Comparison of ENCODE assay signal across 28 cellular contexts in genomic region chr6:150451767-150452641, GRCh38.
A peak's percentile ranks its signal among the peaks of the same experiment; 100 is the strongest.
DNase-seq lines count a peak whose midpoint lies in the region; ATAC-seq, FAIRE-seq and TF ChIP-seq lines count a peak whose summit lies in the region.
"Had no signal": no experiment of that assay in that cellular context is flagged by ENCODE, and none has a peak within 500 bp of the region (broad histone marks: within the 10 kb centered on the region; RNA-seq: fewer than 3 reads in every experiment).

No MANE protein-coding gene starts in this region.

- H3K4me1 ChIP-seq in lower lobe of right lung (no peaks in the 10 kb centered on the region), psoas muscle (no peaks in the 10 kb centered on the region)
- H3K4me1 ChIP-seq: body of pancreas had no signal

- ATAC-seq in lower lobe of right lung: no peak
- ATAC-seq in psoas muscle: no peak
- no peak for ATAC-seq in HG02588 (IDR thresholded peaks at IDR 0.05; ENCODE audit: unreplicated experiment)
- ATAC-seq: naive thymus-derived CD8-positive, alpha-beta T cell; stimulated activated effector memory CD8-positive, alpha-beta T cell treated with anti-CD3 and anti-CD28 coated beads, Interleukin-12 subunit alpha, Interleukin-12 subunit beta, amount 100 ng/mL, for 72 hours had no signal

- H3K27me3 ChIP-seq in bronchial epithelial cell (ENCODE audit: control insufficient read depth, insufficient read depth, low read length): no peaks in the 10 kb centered on the region
- H3K27me3 ChIP-seq in lower lobe of right lung (ENCODE audit: low read depth): no peaks in the 10 kb centered on the region
- no peaks in the 10 kb centered on the region for H3K27me3 ChIP-seq in psoas muscle (ENCODE audit: insufficient read depth in 3 of 3, low read length in 2 of 3)
- H3K27me3 ChIP-seq: body of pancreas had no signal

- TF ChIP-seq CTCF in bronchial epithelial cell (IDR thresholded peaks at IDR 0.05; ENCODE audit: insufficient read depth, low read length, severe bottlenecking): no peak
- no peak for TF ChIP-seq CTCF in lower lobe of right lung (IDR thresholded peaks at IDR 0.05)
- TF ChIP-seq CTCF in psoas muscle (IDR thresholded peaks at IDR 0.05): no peak

- H3K4me3 ChIP-seq in bronchial epithelial cell (ENCODE audit: low read depth, low read length) (no peak overlapping the region), lower lobe of right lung (no peak overlapping the region), psoas muscle (no peak overlapping the region)
- H3K4me3 ChIP-seq: body of pancreas, HAP-1, smooth muscle cell had no signal

- no peak for TF ChIP-seq POLR2A in GM12891 (IDR thresholded peaks at IDR 0.05; ENCODE audit: low read depth, low read length)

- intact Hi-C loops in lower lobe of right lung (cut with DNase I) (no loop called here), psoas muscle (cut with DNase I) (no loop called here)

- H3K9me3 ChIP-seq in lower lobe of right lung: no peaks in the 10 kb centered on the region
- no peaks in the 10 kb centered on the region for H3K9me3 ChIP-seq in psoas muscle
- H3K9me3 ChIP-seq: body of pancreas, HAP-1 had no signal

- FAIRE-seq in bronchial epithelial cell (lab: Jason Lieb, UNC) (peak; percentile 43), GM12891 (lab: Jason Lieb, UNC) (no peak)
- FAIRE-seq: D721Med had no signal

- 68 to 70% (median 69%) methylated on average over 21 of the region's 21 CpGs for WGBS in psoas muscle, 3 donors

- H3K27ac ChIP-seq in lower lobe of right lung (peak overlapping the region; percentile 48), psoas muscle (peak overlapping the region; percentile 51)

- DNase-seq in ELF-1 (ENCODE audit: low read depth, low spot score) (peak; percentile 27), bronchial epithelial cell (ENCODE audit: low read depth) (no peak), lower lobe of right lung (no peak), psoas muscle (no peak), H4 (ENCODE audit: low spot score) (no peak), iPS-NIHi11 (ENCODE audit: low spot score) (no peak), GM12891 (ENCODE audit: insufficient read length, low spot score) (no peak)
- DNase-seq: activated CD4-positive, alpha-beta T cell treated with anti-CD3 and anti-CD28 coated beads for 4 hours; activated CD8-positive, alpha-beta memory T cell treated with anti-CD3 and anti-CD28 coated beads for 24 hours; activated gamma-delta T cell treated with Interleukin-2 at 50 U/mL for 16 hours; activated T-cell treated with anti-CD3 and anti-CD28 coated beads, Interleukin-2, amount 50 U/mL, for 24 hours; C1 segment of cervical spinal cord; effector memory CD4-positive, alpha-beta T cell; Kasumi-1; midbrain; naive thymus-derived CD8-positive, alpha-beta T cell; NCI-H187 treated with DMSO at 0.1 percent for 48 hours; NCI-H226; NCI-H82; posterior cingulate gyrus; RPMI8226; stimulated activated CD4-positive, alpha-beta T cell treated with anti-CD3 and anti-CD28 coated beads, Interleukin-2, amount 100 ng/mL, for 48 hours had no signal

- no peaks in the 10 kb centered on the region for H3K36me3 ChIP-seq in bronchial epithelial cell (ENCODE audit: control insufficient read depth, insufficient read depth, low read length)
- no peaks in the 10 kb centered on the region for H3K36me3 ChIP-seq in lower lobe of right lung
- H3K36me3 ChIP-seq in psoas muscle (ENCODE audit: insufficient read depth in 1 of 2, low read depth in 1 of 2): no peaks in the 10 kb centered on the region
- H3K36me3 ChIP-seq: HAP-1 had no signal

TF ChIP-seq in GM12891, 5 proteins besides CTCF, POLR2A, EP300 and RAD21:
- TF ChIP-seq POU2F2 (IDR thresholded peaks at IDR 0.05; ENCODE audit: low read depth, low read length): no peak
- no peak for TF ChIP-seq POLR2AphosphoS5 (IDR thresholded peaks at IDR 0.05; ENCODE audit: low read depth, low read length)
- TF ChIP-seq TAF1 (IDR thresholded peaks at IDR 0.05; ENCODE audit: low read depth, low read length): no peak
- no peak for TF ChIP-seq SPI1 (IDR thresholded peaks at IDR 0.05; ENCODE audit: low read depth, low read length)
- TF ChIP-seq PAX5 (IDR thresholded peaks at IDR 0.05; ENCODE audit: insufficient read depth, low read length, severe bottlenecking): no peak
